8 cellular contexts compared by ENCODE assay signal in genomic region chr3:47824541-47825473, GRCh38. TPM values are rescaled to one million over a fixed set of nuclear protein-coding genes. Genes with fewer than 3 reads are reported as not detected.
DNase-seq lines count a peak whose midpoint lies in the region; ATAC-seq and TF ChIP-seq lines count a peak whose summit lies in the region.

No MANE protein-coding gene starts in this region.

- no peaks in the 10 kb centered on the region for H3K9me3 Mint-ChIP-seq in nephron

- ATAC-seq in GM21515 (IDR thresholded peaks at IDR 0.05; ENCODE audit: unreplicated experiment) (peak; percentile 84), Panc1 (peak; percentile 100)
- peak; percentile 99 for ATAC-seq in stimulated activated naive CD8-positive, alpha-beta T cell treated with anti-CD3 and anti-CD28 coated beads, Interleukin-15, Interleukin-2, amounts not matched to agents 100 U/mL and 50 U/mL, for 24 hours

- TF ChIP-seq CTCF in Panc1 (IDR thresholded peaks at IDR 0.05) = peak; percentile 94
- peak; percentile 78 to 94 (median 80) for TF ChIP-seq CTCF in nephron (IDR thresholded peaks at IDR 0.05; ENCODE audit: unreplicated experiment in 3 of 3)

- no peaks in the 10 kb centered on the region for H3K27me3 ChIP-seq in Panc1 (ENCODE audit: control insufficient read depth, insufficient read depth, low read length)

- peaks cover 10% of the 10 kb centered on the region for H3K4me1 ChIP-seq in Panc1 (ENCODE audit: control insufficient read depth, insufficient read depth, low read length)

- H3K27me3 Mint-ChIP-seq in nephron (ENCODE audit: low read depth) = no peaks in the 10 kb centered on the region

- peaks cover 42% of the 10 kb centered on the region for H3K36me3 Mint-ChIP-seq in nephron (ENCODE audit: low read depth)

- H3K27ac ChIP-seq in Panc1 (ENCODE audit: low read length) = peak overlapping the region; percentile 89

- no peaks in the 10 kb centered on the region for H3K9me3 ChIP-seq in Panc1 (ENCODE audit: control insufficient read depth, insufficient read depth, low read depth, low read length)

- H3K27ac Mint-ChIP-seq in nephron = peak overlapping the region; percentile 82 to 97 (median 84)

- peak; percentile 81 for DNase-seq in DMS53 (lab: John Stamatoyannopoulos, UW)
- peak; percentile 96 for DNase-seq in HuH-7 (ENCODE audit: low spot score)
- DNase-seq in Panc1 (ENCODE audit: low read depth, low spot score) = no peak
- DNase-seq in activated T-helper 1 cell treated with anti-CD3 and anti-CD28 coated beads, Interleukin-2, amount 50 U/mL, for 16 hours (ENCODE audit: low read depth in 1 of 2, low spot score in 1 of 2) = peak; percentile 49 to 69
- DNase-seq in fibroblast of peridontal ligament (ENCODE audit: extremely low read depth) = peak; percentile 76
- peak; percentile 85 for DNase-seq in stimulated activated naive CD8-positive, alpha-beta T cell treated with anti-CD3 and anti-CD28 coated beads, Interleukin-15, Interleukin-2, amounts not matched to agents 100 U/mL and 50 U/mL, for 24 hours

- H3K36me3 ChIP-seq in Panc1 (ENCODE audit: control insufficient read depth, insufficient read depth, low read length) = peaks cover 10% of the 10 kb centered on the region

- intact Hi-C loops in Panc1 (cut with micrococcal nuclease; ENCODE audit: unreplicated experiment) = no loop called here

- in situ Hi-C loops in Panc1 (cut with HindIII; ENCODE audit: low pct_unique_long_range_greater_than_20kb, low sequenced_read_pairs) = no loop called here

- POLR2A ChIA-PET in Panc1 (lab: Charles Lee) = interaction anchor here (0.6 to 0.7 kb wide), 2 partner anchors 175 to 236 kb away, joined by 3 read pairs; no protein-coding TSS in a partner anchor

- BruUV-seq in Panc1 (replicated peaks; lab: Mats Ljungman, UMichigan) = no TSS peak

- H3K4me3 ChIP-seq in Panc1 (ENCODE audit: low read depth in 2 of 2, low read length in 2 of 2) = peak overlapping the region; percentile 87 to 97

- H3K4me3 Mint-ChIP-seq in nephron = peak overlapping the region; percentile 91 to 96 (median 94)

- CTCF ChIA-PET in Panc1 (lab: Charles Lee) = interaction anchor here (0.7 to 1.2 kb wide), 3 partner anchors 9 to 28 kb away, joined by 3 to 5 read pairs (median 3); no protein-coding TSS in a partner anchor

- peaks cover 23% of the 10 kb centered on the region for H3K4me1 Mint-ChIP-seq in nephron

RNA-seq across cellular contexts. Expression of gene DHX30, which starts 21.9 kb away (rescaled TPM):
- 65.1 TPM for total RNA-seq in Panc1 (2021; ENCODE audit: unreplicated experiment)
- polyA plus RNA-seq in Panc1 (2012; ENCODE audit: insufficient read length) = 67.2 TPM

RNA-seq across cellular contexts. Expression of gene SMARCC1, which starts 43.1 kb away (rescaled TPM):
- total RNA-seq in Panc1 (2021; ENCODE audit: unreplicated experiment) = 84.2 TPM
- 45.4 TPM for polyA plus RNA-seq in Panc1 (2012; ENCODE audit: insufficient read length)
